ENCODE assay signal across 19 cellular contexts in the genomic region with DNA sequence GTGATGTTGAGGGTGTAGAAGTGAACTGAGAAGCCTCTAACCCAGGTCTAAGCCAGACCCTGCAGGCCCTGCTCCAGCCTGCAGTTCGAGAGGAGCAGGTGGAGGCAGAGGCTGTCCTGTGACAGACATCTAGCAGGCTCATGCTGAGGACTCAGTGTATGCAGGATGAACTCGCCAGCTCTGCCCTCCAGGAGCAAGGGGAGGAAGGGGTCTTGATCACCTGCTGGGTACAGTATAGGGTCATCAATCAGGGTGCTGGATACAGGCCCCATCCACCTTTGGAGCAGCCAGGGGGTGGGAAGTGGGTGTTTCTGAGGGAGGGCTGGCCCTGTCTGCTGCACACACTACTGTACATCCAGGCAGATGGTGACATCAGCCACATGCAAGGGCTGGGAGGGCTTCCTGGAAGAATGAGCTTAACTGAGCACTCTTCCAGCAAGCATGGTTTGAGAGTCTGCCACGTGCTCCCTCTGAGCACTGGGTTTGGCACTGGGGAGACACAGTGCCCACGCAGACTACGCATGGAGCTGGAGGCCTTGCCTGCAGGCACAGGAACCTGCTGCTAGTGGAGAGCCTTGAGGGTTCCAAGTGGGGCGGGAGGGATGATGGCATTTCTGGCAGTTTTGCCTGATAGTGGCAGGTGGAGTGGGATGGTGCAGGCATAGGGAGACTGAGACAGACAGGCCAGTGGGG. TPM values are rescaled to one million over a fixed set of nuclear protein-coding genes. Genes with fewer than 3 reads are reported as not detected.
A peak's percentile ranks its signal among the peaks of the same experiment; 100 is the strongest.
DNase-seq lines count a peak whose midpoint lies in the region; ATAC-seq, FAIRE-seq and TF ChIP-seq lines count a peak whose summit lies in the region.
"Had no signal": no experiment of that assay in that cellular context is flagged by ENCODE, and none has a peak within 500 bp of the region (broad histone marks: within the 10 kb centered on the region; RNA-seq: fewer than 3 reads in every experiment).

No MANE protein-coding gene starts in this region.

- H3K9me3 Mint-ChIP-seq in endothelial cell (ENCODE audit: unreplicated experiment), result no peaks in the 10 kb centered on the region
- H3K9me3 Mint-ChIP-seq: CD8-positive, alpha-beta memory T cell had no signal

- H2AK5ac ChIP-seq in H1 (ENCODE audit: low read depth, low read length), result peak overlapping the region; percentile 11; the same call in 1 of the 2 replicates

- H3K27ac ChIP-seq in H1 (ENCODE audit: low read depth, low read length), result no peak overlapping the region
- H3K27ac ChIP-seq: BLaER1 treated with 17β-estradiol and CSF1 and Interleukin-3, amounts not matched to agents 10 nM and 100 nM; RWPE1 had no signal

- no peak for TF ChIP-seq CTCF in H1 (IDR thresholded peaks at IDR 0.05; ENCODE audit: control extremely low read depth in 1 of 3, insufficient read depth in 1 of 3, low read depth in 1 of 3, low read length in 3 of 3)
- no peak for TF ChIP-seq CTCF in endothelial cell (IDR thresholded peaks at IDR 0.05; ENCODE audit: unreplicated experiment)

- WGBS in H1 (ENCODE audit: extremely low coverage in 1 of 2, insufficient coverage in 1 of 2, insufficient read length in 1 of 2, insufficient replicate concordance in 2 of 2, low coverage in 1 of 2, low lambda C conversion rate in 2 of 2, missing lambda C conversion rate in 1 of 2), 2 experiments, result 92% methylated on average over 6 of the region's 6 CpGs; no CpG with 5 or more reads in 1 of the 2 experiments

- H3K79me2 ChIP-seq in H1 (ENCODE audit: control insufficient read depth in 1 of 2, insufficient read depth in 2 of 2, low read length in 2 of 2), result no peaks in the 10 kb centered on the region; a peak in 1 of 4 replicates

- TF ChIP-seq RAD21 in H1 (IDR thresholded peaks at IDR 0.05 in 1 of 2, conservative IDR thresholded peaks at IDR 0.05 in 1 of 2; ENCODE audit: low read depth in 2 of 2, low read length in 2 of 2), result no peak

- peaks cover 0 to 9% of the 10 kb centered on the region in 2 experiments for H4K20me1 ChIP-seq in H1 (replicated peaks in 1 of 2; ENCODE audit: control insufficient read depth in 1 of 2, insufficient read depth in 2 of 2, low read length in 2 of 2)

- H3K27me3 Mint-ChIP-seq in endothelial cell (ENCODE audit: unreplicated experiment), result peaks cover 20% of the 10 kb centered on the region

- CTCF ChIA-PET in H1 (lab: Charles Lee; ENCODE audit: partially characterized antibody), result interaction anchor here (0.6 to 7.7 kb wide), 8 partner anchors 8 to 123 kb away, joined by 3 to 69 read pairs (median 4); no protein-coding TSS in a partner anchor

- H3K27me3 ChIP-seq in H1 (replicated peaks in 1 of 4; ENCODE audit: control insufficient read depth in 3 of 4, extremely low read depth in 1 of 4, insufficient read depth in 3 of 4, low read length in 3 of 4), result no peaks in the 10 kb centered on the region

- no peak for FAIRE-seq in H1 (lab: Jason Lieb, UNC)
- FAIRE-seq: D721Med had no signal

- H3K79me1 ChIP-seq in H1 (ENCODE audit: low read depth, low read length), result no peaks in the 10 kb centered on the region; the same call in 1 of the 2 replicates

- peaks cover 3% of the 10 kb centered on the region for H3K36me3 Mint-ChIP-seq in endothelial cell (ENCODE audit: low read depth, unreplicated experiment)

- ATAC-seq in HG03108 (IDR thresholded peaks at IDR 0.05; ENCODE audit: unreplicated experiment), result no peak
- ATAC-seq: PC-3 had no signal

- H2BK12ac ChIP-seq in H1 (ENCODE audit: low read depth, low read length), result 0 out of 2 replicates have a peak overlapping the region, but pooled peaks have one; percentile 75

- H2BK15ac ChIP-seq in H1 (ENCODE audit: low read length), result 0 out of 2 replicates have a peak overlapping the region, but pooled peaks have one; percentile 13

- H3K4me1 ChIP-seq in H1 (replicated peaks in 1 of 4; ENCODE audit: control insufficient read depth in 3 of 4, insufficient read depth in 4 of 4, low read length in 3 of 4), result peaks cover 0 to 22% (median 18%) of the 10 kb centered on the region in 4 experiments; a peak in 6 of 7 replicates

- no peak overlapping the region for H4K91ac ChIP-seq in H1 (replicated peaks; ENCODE audit: insufficient read length, low read length)

- no peaks in the 10 kb centered on the region for H3K4me1 Mint-ChIP-seq in endothelial cell (ENCODE audit: unreplicated experiment)

- no peak overlapping the region for H3K4ac ChIP-seq in H1 (replicated peaks; ENCODE audit: insufficient read length, low read depth, low read length)

- no peak overlapping the region for H2BK120ac ChIP-seq in H1 (replicated peaks; ENCODE audit: low read depth, low read length)

- H3K4me3 Mint-ChIP-seq in endothelial cell (ENCODE audit: unreplicated experiment), result no peak overlapping the region
- H3K4me3 Mint-ChIP-seq: CD8-positive, alpha-beta memory T cell had no signal

- TF ChIP-seq POLR2A in H1 (IDR thresholded peaks at IDR 0.05; ENCODE audit: control extremely low read depth in 1 of 2, low read depth in 2 of 2, low read length in 2 of 2), result no peak

- H3K27ac Mint-ChIP-seq in endothelial cell (ENCODE audit: unreplicated experiment), result no peak overlapping the region

- no peak overlapping the region for H3K23ac ChIP-seq in H1 (ENCODE audit: insufficient read length)

- H3K4me2 ChIP-seq in H1 (ENCODE audit: insufficient read depth in 1 of 2, low read depth in 2 of 2, low read length in 2 of 2), result no peak overlapping the region
- H3K4me2 ChIP-seq: BLaER1 treated with 17β-estradiol and CSF1 and Interleukin-3, amounts not matched to agents 10 nM and 100 nM had no signal

- 0 out of 2 replicates have a peak overlapping the region, but pooled peaks have one; percentile 4 for H2BK5ac ChIP-seq in H1 (ENCODE audit: low read depth, low read length)

- no peaks in the 10 kb centered on the region for H3K36me3 ChIP-seq in H1 (ENCODE audit: control insufficient read depth in 2 of 4, insufficient read depth in 4 of 4, low read length in 3 of 4)
- H3K36me3 ChIP-seq: BLaER1 treated with 17β-estradiol and CSF1 and Interleukin-3, amounts not matched to agents 10 nM and 100 nM had no signal

- H4K8ac ChIP-seq in H1 (ENCODE audit: extremely low read depth, insufficient read depth, low read length), result no peak overlapping the region

- POLR2A ChIA-PET in H1 (lab: Charles Lee; ENCODE audit: partially characterized antibody), result interaction anchor here (1.1 to 1.9 kb wide), 3 partner anchors 12 to 27 kb away, joined by 4 to 5 read pairs (median 5); no protein-coding TSS in a partner anchor

- no peak overlapping the region for H3K14ac ChIP-seq in H1 (ENCODE audit: insufficient read length)

- H3K18ac ChIP-seq in H1 (ENCODE audit: extremely low read depth, low read length), result no peak overlapping the region

- DNase-seq in NCI-H82 (lab: John Stamatoyannopoulos, UW) (peak; percentile 22), NCI-H82 treated with DMSO at 0.1 percent for 48 hours (lab: John Stamatoyannopoulos, UW; ENCODE audit: unreplicated experiment) (no peak), NCI-H69 (lab: John Stamatoyannopoulos, UW) (peak; percentile 61), H1 (ENCODE audit: low read depth in 1 of 2, low spot score in 2 of 2) (no peak), superior temporal gyrus (ENCODE audit: extremely low spot score) (peak; percentile 31), NCI-H1694 treated with DMSO at 0.1 percent for 48 hours (lab: John Stamatoyannopoulos, UW) (no peak), endothelial cell (ENCODE audit: low spot score) (no peak)
- DNase-seq: CD8-positive, alpha-beta memory T cell; GOT3; Kasumi-1; MM.1S; NCI-H1092 treated with DMSO at 0.1 percent for 48 hours; NCI-H526 treated with DMSO at 0.1 percent for 48 hours; PC-3 had no signal

- TF ChIP-seq EP300 in H1 (IDR thresholded peaks at IDR 0.05; ENCODE audit: borderline replicate concordance in 1 of 2, low read depth in 2 of 2, low read length in 2 of 2), result no peak

- H3K9me3 ChIP-seq in H1 (ENCODE audit: insufficient read depth in 2 of 2, low read depth in 1 of 2, low read length in 1 of 2), result no peaks in the 10 kb centered on the region
- H3K9me3 ChIP-seq: BLaER1 treated with 17β-estradiol and CSF1 and Interleukin-3, amounts not matched to agents 10 nM and 100 nM had no signal

- no peak overlapping the region for H4K5ac ChIP-seq in H1 (ENCODE audit: insufficient read length, low read depth, low read length)

- no peak overlapping the region for H3K56ac ChIP-seq in H1 (replicated peaks; ENCODE audit: insufficient read length, low read depth, low read length)

- H3K4me3 ChIP-seq in H1 (ENCODE audit: extremely low read depth in 1 of 4, insufficient read depth in 2 of 4, low read depth in 3 of 4, low read length in 4 of 4), result no peak overlapping the region
- H3K4me3 ChIP-seq: BLaER1 treated with 17β-estradiol and CSF1 and Interleukin-3, amounts not matched to agents 10 nM and 100 nM had no signal

- no peak overlapping the region for H2AFZ ChIP-seq in H1 (ENCODE audit: low read length)

- no peak overlapping the region for H2BK20ac ChIP-seq in H1 (ENCODE audit: low read length)

- H3K9ac ChIP-seq in H1 (replicated peaks in 1 of 4; ENCODE audit: extremely low read depth in 1 of 4, low read depth in 3 of 4, low read length in 3 of 4), result 0 out of 7 replicates have a peak overlapping the region, but pooled peaks of 1 of the 4 experiments have one; percentile 6
- H3K9ac ChIP-seq: BLaER1 treated with 17β-estradiol and CSF1 and Interleukin-3, amounts not matched to agents 10 nM and 100 nM had no signal

- peaks cover 2% of the 10 kb centered on the region; the same call in 1 of the 2 replicates for H3K23me2 ChIP-seq in H1 (ENCODE audit: low read depth, low read length)

RNA-seq across cellular contexts. Expression of a gene that starts 9.2 kb away (rescaled TPM):
- total RNA-seq in H1 (2021; fragmentation: NEBNext Ultra II Directional; extraction: Animal tissue kit (Norgen Biotek cat#: 25700)), result 40.1 and 41.7 TPM in 2 replicates
- 32.4 and 62.2 TPM in 2 replicates for polyA plus RNA-seq in H1 (2011; rRNA removed)
- polyA plus RNA-seq in H1 (2011; cell fraction: cytosol; rRNA removed), result 34.1 TPM
- 60.7 TPM for polyA plus RNA-seq in H1 (2011; cell fraction: nucleus; rRNA removed)
- polyA plus RNA-seq in H1 (2012, experiment 1 of 2), result 22.2 to 33.3 TPM (median 31.5 TPM) in 4 replicates
- polyA plus RNA-seq in H1 (2012, experiment 2 of 2), result 33.0 TPM
- 21.4 TPM for polyA plus RNA-seq in H1 (2013, experiment 1 of 2)
- polyA plus RNA-seq in H1 (2013, experiment 2 of 2), result 18.9 TPM
- polyA minus RNA-seq in H1 (2011; rRNA and poly(A)+ RNA removed), result 15.4 and 21.4 TPM in 2 replicates
- 35.9 TPM for polyA minus RNA-seq in H1 (2011; cell fraction: cytosol; rRNA and poly(A)+ RNA removed)
- 19.7 TPM for polyA minus RNA-seq in H1 (2011; cell fraction: nucleus; rRNA and poly(A)+ RNA removed)
- total RNA-seq in endothelial cell (ENCODE audit: unreplicated experiment), result 3.7 TPM

RNA-seq across cellular contexts. Expression of a gene that starts 12.4 kb away (rescaled TPM):
- total RNA-seq in H1 (2021; fragmentation: NEBNext Ultra II Directional; extraction: Animal tissue kit (Norgen Biotek cat#: 25700)), result 1.1 TPM in 1 of 2 replicates, not detected in the other
- polyA plus RNA-seq in H1 (2011; rRNA removed), result 0.32 and 1.3 TPM in 2 replicates
- polyA plus RNA-seq in H1 (2011; cell fraction: cytosol; rRNA removed), result not detected
- 1.7 TPM for polyA plus RNA-seq in H1 (2011; cell fraction: nucleus; rRNA removed)
- polyA plus RNA-seq in H1 (2012, experiment 1 of 2), result 0.41 to 0.69 TPM (median 0.44 TPM) in 3 of 4 replicates, not detected in the other
- polyA plus RNA-seq in H1 (2012, experiment 2 of 2), result 0.55 TPM
- 0.24 TPM for polyA plus RNA-seq in H1 (2013, experiment 1 of 2)
- polyA plus RNA-seq in H1 (2013, experiment 2 of 2), result 0.28 TPM
- 0.71 and 1.2 TPM in 2 replicates for polyA minus RNA-seq in H1 (2011; rRNA and poly(A)+ RNA removed)
- polyA minus RNA-seq in H1 (2011; cell fraction: cytosol; rRNA and poly(A)+ RNA removed), result not detected
- polyA minus RNA-seq in H1 (2011; cell fraction: nucleus; rRNA and poly(A)+ RNA removed), result 5.4 TPM
- 1.1 TPM for total RNA-seq in endothelial cell (ENCODE audit: unreplicated experiment)

RNA-seq across cellular contexts. Expression of a gene that starts 23.0 kb away (rescaled TPM):
- total RNA-seq in H1 (2021; fragmentation: NEBNext Ultra II Directional; extraction: Animal tissue kit (Norgen Biotek cat#: 25700)), result 29.2 and 29.4 TPM in 2 replicates
- 36.0 and 47.2 TPM in 2 replicates for polyA plus RNA-seq in H1 (2011; rRNA removed)
- 46.3 TPM for polyA plus RNA-seq in H1 (2011; cell fraction: cytosol; rRNA removed)
- 68.9 TPM for polyA plus RNA-seq in H1 (2011; cell fraction: nucleus; rRNA removed)
- polyA plus RNA-seq in H1 (2012, experiment 1 of 2), result 20.7 to 30.4 TPM (median 29.2 TPM) in 4 replicates
- polyA plus RNA-seq in H1 (2012, experiment 2 of 2), result 39.5 TPM
- 19.5 TPM for polyA plus RNA-seq in H1 (2013, experiment 1 of 2)
- polyA plus RNA-seq in H1 (2013, experiment 2 of 2), result 16.5 TPM
- polyA minus RNA-seq in H1 (2011; rRNA and poly(A)+ RNA removed), result 12.2 and 12.5 TPM in 2 replicates
- 22.0 TPM for polyA minus RNA-seq in H1 (2011; cell fraction: cytosol; rRNA and poly(A)+ RNA removed)
- polyA minus RNA-seq in H1 (2011; cell fraction: nucleus; rRNA and poly(A)+ RNA removed), result 28.4 TPM
- 28.1 TPM for total RNA-seq in endothelial cell (ENCODE audit: unreplicated experiment)

RNA-seq across cellular contexts. Expression of a gene that starts 27.8 kb away (rescaled TPM):
- 108 and 111 TPM in 2 replicates for total RNA-seq in H1 (2021; fragmentation: NEBNext Ultra II Directional; extraction: Animal tissue kit (Norgen Biotek cat#: 25700))
- 137 and 234 TPM in 2 replicates for polyA plus RNA-seq in H1 (2011; rRNA removed)
- 102 TPM for polyA plus RNA-seq in H1 (2011; cell fraction: cytosol; rRNA removed)
- 281 TPM for polyA plus RNA-seq in H1 (2011; cell fraction: nucleus; rRNA removed)
- 84.9 to 132 TPM (median 122 TPM) in 4 replicates for polyA plus RNA-seq in H1 (2012, experiment 1 of 2)
- 163 TPM for polyA plus RNA-seq in H1 (2012, experiment 2 of 2)
- polyA plus RNA-seq in H1 (2013, experiment 1 of 2), result 207 TPM
- polyA plus RNA-seq in H1 (2013, experiment 2 of 2), result 217 TPM
- polyA minus RNA-seq in H1 (2011; rRNA and poly(A)+ RNA removed), result 42.7 and 52.0 TPM in 2 replicates
- polyA minus RNA-seq in H1 (2011; cell fraction: cytosol; rRNA and poly(A)+ RNA removed), result 50.4 TPM
- polyA minus RNA-seq in H1 (2011; cell fraction: nucleus; rRNA and poly(A)+ RNA removed), result 42.7 TPM
- total RNA-seq in endothelial cell (ENCODE audit: unreplicated experiment), result 0.95 TPM
- total RNA-seq: A172 had no signal

RNA-seq across cellular contexts. Expression of a gene that starts 47.4 kb away (rescaled TPM):
- total RNA-seq in H1 (2021; fragmentation: NEBNext Ultra II Directional; extraction: Animal tissue kit (Norgen Biotek cat#: 25700)), result 9.4 and 10.9 TPM in 2 replicates
- polyA plus RNA-seq in H1 (2011; rRNA removed), result 8.0 and 11.8 TPM in 2 replicates
- polyA plus RNA-seq in H1 (2011; cell fraction: cytosol; rRNA removed), result 10.0 TPM
- polyA plus RNA-seq in H1 (2011; cell fraction: nucleus; rRNA removed), result 19.9 TPM
- polyA plus RNA-seq in H1 (2012, experiment 1 of 2), result 5.0 to 9.9 TPM (median 8.3 TPM) in 4 replicates
- 7.8 TPM for polyA plus RNA-seq in H1 (2012, experiment 2 of 2)
- 5.3 TPM for polyA plus RNA-seq in H1 (2013, experiment 1 of 2)
- polyA plus RNA-seq in H1 (2013, experiment 2 of 2), result 4.6 TPM
- 18.3 and 20.7 TPM in 2 replicates for polyA minus RNA-seq in H1 (2011; rRNA and poly(A)+ RNA removed)
- 10.3 TPM for polyA minus RNA-seq in H1 (2011; cell fraction: cytosol; rRNA and poly(A)+ RNA removed)
- 17.2 TPM for polyA minus RNA-seq in H1 (2011; cell fraction: nucleus; rRNA and poly(A)+ RNA removed)
- 23.8 TPM for total RNA-seq in endothelial cell (ENCODE audit: unreplicated experiment)

Comparison
In these comparisons a context has a peak if more than half of its experiments do, and no peak if none do; other contexts are left out.
1. DNase-seq: peak in NCI-H82 (single experiment), NCI-H69 (single experiment) and superior temporal gyrus (single experiment); none in NCI-H82 treated with DMSO at 0.1 percent for 48 hours (single experiment), H1 (0 of 2), NCI-H1694 treated with DMSO at 0.1 percent for 48 hours (single experiment) and endothelial cell (single experiment).